In the genomic region with DNA sequence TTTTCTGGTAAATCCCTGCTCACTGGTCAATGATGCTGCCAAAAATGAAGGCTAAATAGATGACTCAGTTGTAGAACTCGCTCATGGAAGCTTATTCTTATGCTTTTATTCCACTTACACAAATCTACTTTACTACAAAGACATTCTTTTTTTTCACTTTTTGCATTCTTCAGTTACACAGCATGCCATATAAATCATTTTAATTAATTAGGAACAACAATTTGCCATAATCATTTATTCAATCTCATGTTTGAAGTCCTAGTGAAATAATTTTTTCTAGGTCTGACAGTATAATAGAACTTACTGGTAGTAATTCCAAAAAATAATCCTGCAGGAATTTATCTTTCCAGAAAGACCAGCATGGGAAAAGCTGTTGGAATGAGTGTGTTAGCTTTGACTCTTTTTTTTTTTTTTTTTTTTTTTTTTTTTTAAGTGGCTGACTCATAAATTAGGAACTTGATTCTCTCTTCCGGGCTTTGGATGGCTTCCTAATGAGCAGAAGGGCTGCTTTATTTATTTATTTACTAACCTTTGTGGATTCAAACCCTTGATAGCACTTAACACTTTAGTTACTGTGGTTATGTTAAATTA, we compare ENCODE assay signal across 1 cellular context.
TF ChIP-seq lines count a peak whose summit lies in the region.

No MANE protein-coding gene starts in this region.

TF ChIP-seq in HEK293, 187 proteins besides CTCF, POLR2A, EP300 and RAD21 (continued from another document):
- no peak for TF ChIP-seq ZNF280D (tag by site-specific recombination; IDR thresholded peaks at IDR 0.05)
- no peak for TF ChIP-seq ZNF175 (tag by site-specific recombination; IDR thresholded peaks at IDR 0.05)
- TF ChIP-seq HOXC10 (CRISPR knock-in tag; IDR thresholded peaks at IDR 0.05): no peak
- no peak for TF ChIP-seq HOXD13 (CRISPR knock-in tag; IDR thresholded peaks at IDR 0.05; ENCODE audit: borderline replicate concordance)
- no peak for TF ChIP-seq ZNF521 (tag by site-specific recombination; IDR thresholded peaks at IDR 0.05)
- no peak for TF ChIP-seq ZBTB8A (tag by site-specific recombination; IDR thresholded peaks at IDR 0.05)
- no peak for TF ChIP-seq ZNF140 (tag by site-specific recombination; IDR thresholded peaks at IDR 0.05)
- TF ChIP-seq SALL2 (tag by site-specific recombination; IDR thresholded peaks at IDR 0.05; ENCODE audit: borderline replicate concordance): no peak
- TF ChIP-seq ZNF501 (tag by site-specific recombination; IDR thresholded peaks at IDR 0.05): no peak
- no peak for TF ChIP-seq ZNF404 (tag by site-specific recombination; IDR thresholded peaks at IDR 0.05)
- TF ChIP-seq, protein P1, sequence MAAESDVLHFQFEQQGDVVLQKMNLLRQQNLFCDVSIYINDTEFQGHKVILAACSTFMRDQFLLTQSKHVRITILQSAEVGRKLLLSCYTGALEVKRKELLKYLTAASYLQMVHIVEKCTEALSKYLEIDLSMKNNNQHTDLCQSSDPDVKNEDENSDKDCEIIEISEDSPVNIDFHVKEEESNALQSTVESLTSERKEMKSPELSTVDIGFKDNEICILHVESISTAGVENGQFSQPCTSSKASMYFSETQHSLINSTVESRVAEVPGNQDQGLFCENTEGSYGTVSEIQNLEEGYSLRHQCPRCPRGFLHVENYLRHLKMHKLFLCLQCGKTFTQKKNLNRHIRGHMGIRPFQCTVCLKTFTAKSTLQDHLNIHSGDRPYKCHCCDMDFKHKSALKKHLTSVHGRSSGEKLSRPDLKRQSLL (tag by site-specific recombination; IDR thresholded peaks at IDR 0.05): no peak
- TF ChIP-seq, protein P2, sequence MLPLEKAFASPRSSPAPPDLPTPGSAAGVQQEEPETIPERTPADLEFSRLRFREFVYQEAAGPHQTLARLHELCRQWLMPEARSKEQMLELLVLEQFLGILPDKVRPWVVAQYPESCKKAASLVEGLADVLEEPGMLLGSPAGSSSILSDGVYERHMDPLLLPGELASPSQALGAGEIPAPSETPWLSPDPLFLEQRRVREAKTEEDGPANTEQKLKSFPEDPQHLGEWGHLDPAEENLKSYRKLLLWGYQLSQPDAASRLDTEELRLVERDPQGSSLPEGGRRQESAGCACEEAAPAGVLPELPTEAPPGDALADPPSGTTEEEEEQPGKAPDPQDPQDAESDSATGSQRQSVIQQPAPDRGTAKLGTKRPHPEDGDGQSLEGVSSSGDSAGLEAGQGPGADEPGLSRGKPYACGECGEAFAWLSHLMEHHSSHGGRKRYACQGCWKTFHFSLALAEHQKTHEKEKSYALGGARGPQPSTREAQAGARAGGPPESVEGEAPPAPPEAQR (tag by site-specific recombination; IDR thresholded peaks at IDR 0.05): no peak
- TF ChIP-seq, protein P3, sequence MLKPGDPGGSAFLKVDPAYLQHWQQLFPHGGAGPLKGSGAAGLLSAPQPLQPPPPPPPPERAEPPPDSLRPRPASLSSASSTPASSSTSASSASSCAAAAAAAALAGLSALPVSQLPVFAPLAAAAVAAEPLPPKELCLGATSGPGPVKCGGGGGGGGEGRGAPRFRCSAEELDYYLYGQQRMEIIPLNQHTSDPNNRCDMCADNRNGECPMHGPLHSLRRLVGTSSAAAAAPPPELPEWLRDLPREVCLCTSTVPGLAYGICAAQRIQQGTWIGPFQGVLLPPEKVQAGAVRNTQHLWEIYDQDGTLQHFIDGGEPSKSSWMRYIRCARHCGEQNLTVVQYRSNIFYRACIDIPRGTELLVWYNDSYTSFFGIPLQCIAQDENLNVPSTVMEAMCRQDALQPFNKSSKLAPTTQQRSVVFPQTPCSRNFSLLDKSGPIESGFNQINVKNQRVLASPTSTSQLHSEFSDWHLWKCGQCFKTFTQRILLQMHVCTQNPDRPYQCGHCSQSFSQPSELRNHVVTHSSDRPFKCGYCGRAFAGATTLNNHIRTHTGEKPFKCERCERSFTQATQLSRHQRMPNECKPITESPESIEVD (tag by site-specific recombination; IDR thresholded peaks at IDR 0.05): peak; percentile 33; the same call in 1 of the 2 replicates
- TF ChIP-seq AEBP2 (tag by site-specific recombination; IDR thresholded peaks at IDR 0.05; ENCODE audit: borderline replicate concordance): no peak
- no peak for TF ChIP-seq GLIS2 (tag by site-specific recombination; IDR thresholded peaks at IDR 0.05)
- TF ChIP-seq ZNF623 (tag by site-specific recombination; IDR thresholded peaks at IDR 0.05): no peak
- TF ChIP-seq GLI2 (tag by site-specific recombination; IDR thresholded peaks at IDR 0.05; ENCODE audit: borderline replicate concordance, low read depth): no peak
- TF ChIP-seq ZIC2 (tag by site-specific recombination; IDR thresholded peaks at IDR 0.05): no peak
- TF ChIP-seq ZBTB21 (tag by site-specific recombination; IDR thresholded peaks at IDR 0.05): no peak
- no peak for TF ChIP-seq ZNF211 (tag by site-specific recombination; IDR thresholded peaks at IDR 0.05; ENCODE audit: low read depth)
- TF ChIP-seq IKZF3 (tag by site-specific recombination; IDR thresholded peaks at IDR 0.05): no peak
- TF ChIP-seq GLI4 (tag by site-specific recombination; IDR thresholded peaks at IDR 0.05): no peak
- TF ChIP-seq ZNF626 (tag by site-specific recombination; IDR thresholded peaks at IDR 0.05): no peak
